9 cellular contexts compared by ENCODE assay signal in the genomic region with DNA sequence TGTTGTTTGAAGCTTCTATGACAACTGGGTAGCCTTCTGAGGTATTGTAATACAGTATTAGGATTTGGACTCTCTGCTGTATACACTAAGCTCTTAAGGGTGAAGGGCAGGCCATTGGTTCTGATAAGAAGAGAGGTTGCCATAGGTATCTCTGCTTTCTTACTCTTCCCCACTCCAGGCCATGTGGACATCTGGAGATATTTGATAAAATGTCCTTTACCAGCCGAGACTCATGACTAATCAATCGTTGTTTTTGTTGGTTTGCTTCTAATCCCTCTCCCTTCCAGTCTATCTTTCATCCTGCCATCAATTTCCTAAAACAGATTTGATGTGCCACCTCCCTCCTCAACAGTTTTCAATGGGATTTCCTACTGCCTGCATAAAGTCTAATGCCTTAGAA.
DNase-seq lines count a peak whose midpoint lies in the region; ATAC-seq and TF ChIP-seq lines count a peak whose summit lies in the region.
"Had no signal": no experiment of that assay in that cellular context is flagged by ENCODE, and none has a peak within 500 bp of the region (broad histone marks: within the 10 kb centered on the region; RNA-seq: fewer than 3 reads in every experiment).

No MANE protein-coding gene starts in this region.

- H3K4me1 Mint-ChIP-seq in CD14-positive monocyte (peaks cover 81% of the 10 kb centered on the region), chondrocyte (ENCODE audit: low read depth) (peaks cover 52% of the 10 kb centered on the region)

- TF ChIP-seq CTCF in CD14-positive monocyte (IDR thresholded peaks at IDR 0.05) (no peak), ascending aorta (IDR thresholded peaks at IDR 0.05) (no peak), lower lobe of right lung (IDR thresholded peaks at IDR 0.05) (no peak), chondrocyte (IDR thresholded peaks at IDR 0.05) (no peak)

- peaks cover 0 to 2% (median 0%) of the 10 kb centered on the region in 3 donors for H3K27me3 Mint-ChIP-seq in CD14-positive monocyte (ENCODE audit: low read depth in 3 of 3)
- H3K27me3 Mint-ChIP-seq in chondrocyte (ENCODE audit: low read depth) = no peaks in the 10 kb centered on the region

- H3K27ac Mint-ChIP-seq in CD14-positive monocyte (peak overlapping the region; percentile 87 to 100 (median 98)), chondrocyte (ENCODE audit: unreplicated experiment) (no peak overlapping the region)
- H3K27ac Mint-ChIP-seq: naive B cell had no signal

- no peak overlapping the region; the same call in 1 of the 2 replicates for H3K4me3 ChIP-seq in HUES6 (ENCODE audit: low read depth, low read length)
- H3K4me3 ChIP-seq in ascending aorta = no peak overlapping the region
- H3K4me3 ChIP-seq in lower lobe of right lung = no peak overlapping the region

- H3K36me3 Mint-ChIP-seq in CD14-positive monocyte = peaks cover 0 to 2% of the 10 kb centered on the region in 2 donors
- no peaks in the 10 kb centered on the region for H3K36me3 Mint-ChIP-seq in chondrocyte (ENCODE audit: low read depth)

- H3K4me3 Mint-ChIP-seq in CD14-positive monocyte (no peak overlapping the region), chondrocyte (ENCODE audit: unreplicated experiment) (no peak overlapping the region)
- H3K4me3 Mint-ChIP-seq: naive B cell had no signal

- H3K27me3 ChIP-seq in HUES6 (ENCODE audit: control insufficient read depth, insufficient read depth, low read length) (no peaks in the 10 kb centered on the region), ascending aorta (no peaks in the 10 kb centered on the region), lower lobe of right lung (ENCODE audit: low read depth) (no peaks in the 10 kb centered on the region)

- peak overlapping the region; percentile 52 for H3K9ac ChIP-seq in HUES6 (ENCODE audit: low read length)

- peak overlapping the region; percentile 92 for H3K27ac ChIP-seq in HUES6 (ENCODE audit: low read depth, low read length)
- peak overlapping the region; percentile 68 to 71 for H3K27ac ChIP-seq in ascending aorta
- peak overlapping the region; percentile 75 for H3K27ac ChIP-seq in lower lobe of right lung

- H3K9me3 ChIP-seq in HUES6 (ENCODE audit: control insufficient read depth, insufficient read depth, low read depth, low read length) (peaks cover 11% of the 10 kb centered on the region), ascending aorta (peaks cover 0 to 6% of the 10 kb centered on the region in 2 donors), lower lobe of right lung (no peaks in the 10 kb centered on the region)

- DNase-seq in CD14-positive monocyte (ENCODE audit: low spot score) = no peak
- no peak for DNase-seq in ascending aorta (ENCODE audit: low spot score in 2 of 2)
- no peak for DNase-seq in lower lobe of right lung
- DNase-seq in chondrocyte (ENCODE audit: low spot score) = no peak
- DNase-seq in NCI-H2196 treated with DMSO at 0.1 percent for 48 hours (lab: John Stamatoyannopoulos, UW; ENCODE audit: unreplicated experiment) = no peak
- DNase-seq in DMS153 (lab: John Stamatoyannopoulos, UW) = no peak
- DNase-seq in RPMI8226 = no peak
- DNase-seq: naive B cell had no signal

- intact Hi-C loops in CD14-positive monocyte (cut with micrococcal nuclease) = no loop called here
- intact Hi-C loops in ascending aorta (cut with DNase I) = no loop called here
- intact Hi-C loops in lower lobe of right lung (cut with DNase I) = no loop called here

- H3K4me1 ChIP-seq in HUES6 (ENCODE audit: control insufficient read depth, insufficient read depth, low read length) = peaks cover 56% of the 10 kb centered on the region
- H3K4me1 ChIP-seq in ascending aorta = peaks cover 11 to 25% of the 10 kb centered on the region in 2 donors
- peaks cover 43% of the 10 kb centered on the region for H3K4me1 ChIP-seq in lower lobe of right lung

- H3K36me3 ChIP-seq in HUES6 (ENCODE audit: control insufficient read depth, insufficient read depth, low read length) (no peaks in the 10 kb centered on the region), ascending aorta (no peaks in the 10 kb centered on the region), lower lobe of right lung (no peaks in the 10 kb centered on the region)

- no peak for ATAC-seq in lower lobe of right lung

- H3K9me3 Mint-ChIP-seq in CD14-positive monocyte = peaks cover 0 to 3% (median 0%) of the 10 kb centered on the region in 7 donors
- H3K9me3 Mint-ChIP-seq in chondrocyte (ENCODE audit: low read depth) = peaks cover 10% of the 10 kb centered on the region
